ENCODE assay signal across 24 cellular contexts in genomic region chr11:72767203-72768062, GRCh38.
"Had no signal": no experiment of that assay in that cellular context is flagged by ENCODE, and none has a peak within 500 bp of the region (broad histone marks: within the 10 kb centered on the region; RNA-seq: fewer than 3 reads in every experiment).

No MANE protein-coding gene starts in this region.

- H3K9me3 ChIP-seq: neutrophil, ovary, psoas muscle, stomach, suprapubic skin, tibial nerve, uterus had no signal

- H3K27me3 Mint-ChIP-seq: activated naive CD8-positive, alpha-beta T cell treated with anti-CD3 and anti-CD28 coated beads for 36 hours; activated T-cell treated with anti-CD3 and anti-CD28 coated beads, Interleukin-2, amount 50 U/mL, for 24 hours; natural killer cell treated with Interleukin-12 subunit alpha and Interleukin-12 subunit beta and Interleukin-15 and Interleukin-18, amount 100 ng/mL, for 72 hours had no signal

- H3K27me3 ChIP-seq: neutrophil, ovary, stomach, suprapubic skin, tibial nerve, uterus had no signal

- DNase-seq: activated CD8-positive, alpha-beta memory T cell treated with anti-CD3 and anti-CD28 coated beads, Interleukin-2, amount 50 U/mL, for 4 hours; activated naive CD4-positive, alpha-beta T cell treated with Interleukin-2 at 50 U/mL for 16 hours; activated naive CD8-positive, alpha-beta T cell treated with anti-CD3 and anti-CD28 coated beads for 36 hours; activated T-cell treated with anti-CD3 and anti-CD28 coated beads, Interleukin-2, amount 50 U/mL, for 24 hours; central memory CD4-positive, alpha-beta T cell; dermis blood vessel endothelial cell; effector CD8-positive, alpha-beta T cell; foreskin melanocyte; hypothalamus; left ventricle myocardium superior; ovary; psoas muscle; stimulated activated CD4-positive, alpha-beta T cell treated with anti-CD3 and anti-CD28 coated beads, Interleukin-12 subunit alpha, Interleukin-12 subunit beta, amount 100 ng/mL, for 4 hours; stimulated activated CD4-positive, alpha-beta T cell treated with anti-CD3 and anti-CD28 coated beads, Interleukin-4, amount 100 ng/mL, for 4 hours; stomach; uterus had no signal

- H3K9me3 Mint-ChIP-seq: activated naive CD8-positive, alpha-beta T cell treated with anti-CD3 and anti-CD28 coated beads for 36 hours; activated T-cell treated with anti-CD3 and anti-CD28 coated beads, Interleukin-2, amount 50 U/mL, for 24 hours; activated T-helper 2 cell treated with anti-CD3 and anti-CD28 coated beads, Interferon-gamma antibody, Interleukin-2, Interleukin-4, amounts not matched to agents 10 μg/mL and 5 μg/mL and 100 μg/mL, durations not matched to agents 14 hours and 24 hours and 36 hours; natural killer cell treated with Interleukin-12 subunit alpha and Interleukin-12 subunit beta and Interleukin-15 and Interleukin-18, amount 100 ng/mL, for 72 hours; T-helper 2 cell treated with Interferon-gamma antibody and Interleukin-4, amounts not matched to agents 5 μg/mL and 100 μg/mL, for 36 hours had no signal

- ATAC-seq: left ventricle myocardium superior; natural killer cell treated with Interleukin-12 subunit alpha and Interleukin-12 subunit beta and Interleukin-15 and Interleukin-18, amount 100 ng/mL, for 72 hours; psoas muscle; right cardiac atrium had no signal

- H3K27ac ChIP-seq: neutrophil, ovary, psoas muscle, suprapubic skin, tibial nerve, uterus had no signal

- FAIRE-seq: astrocyte had no signal

- H3K27ac Mint-ChIP-seq: activated naive CD8-positive, alpha-beta T cell treated with anti-CD3 and anti-CD28 coated beads for 36 hours; activated T-cell treated with anti-CD3 and anti-CD28 coated beads, Interleukin-2, amount 50 U/mL, for 24 hours; activated T-helper 2 cell treated with anti-CD3 and anti-CD28 coated beads, Interferon-gamma antibody, Interleukin-2, Interleukin-4, amounts not matched to agents 10 μg/mL and 5 μg/mL and 100 μg/mL, durations not matched to agents 14 hours and 24 hours and 36 hours; T-helper 2 cell treated with Interferon-gamma antibody and Interleukin-4, amounts not matched to agents 5 μg/mL and 100 μg/mL, for 36 hours had no signal

- H3K36me3 ChIP-seq: neutrophil, ovary, uterus had no signal

- H3K4me3 Mint-ChIP-seq: activated naive CD8-positive, alpha-beta T cell treated with anti-CD3 and anti-CD28 coated beads for 36 hours; activated T-cell treated with anti-CD3 and anti-CD28 coated beads, Interleukin-2, amount 50 U/mL, for 24 hours; natural killer cell treated with Interleukin-12 subunit alpha and Interleukin-12 subunit beta and Interleukin-15 and Interleukin-18, amount 100 ng/mL, for 72 hours; T-helper 2 cell treated with Interferon-gamma antibody and Interleukin-4, amounts not matched to agents 5 μg/mL and 100 μg/mL, for 36 hours had no signal

- H3K4me1 ChIP-seq: suprapubic skin, tibial nerve, uterus had no signal

- H3K4me3 ChIP-seq: ovary, psoas muscle, stomach, suprapubic skin, tibial nerve, uterus had no signal

- H3K36me3 Mint-ChIP-seq: activated naive CD8-positive, alpha-beta T cell treated with anti-CD3 and anti-CD28 coated beads for 36 hours; natural killer cell treated with Interleukin-12 subunit alpha and Interleukin-12 subunit beta and Interleukin-15 and Interleukin-18, amount 100 ng/mL, for 72 hours had no signal
